33 cellular contexts compared by ENCODE assay signal in genomic region chr10:49474901-49475300, GRCh38.
A peak's percentile ranks its signal among the peaks of the same experiment; 100 is the strongest.
DNase-seq lines count a peak whose midpoint lies in the region; ATAC-seq, FAIRE-seq and TF ChIP-seq lines count a peak whose summit lies in the region.
"Had no signal": no experiment of that assay in that cellular context is flagged by ENCODE, and none has a peak within 500 bp of the region (broad histone marks: within the 10 kb centered on the region; RNA-seq: fewer than 3 reads in every experiment).

No MANE protein-coding gene starts in this region.

- H3K27ac ChIP-seq in GM23248 (peak overlapping the region; percentile 47), PC-3 (ENCODE audit: low read length) (no peak overlapping the region), keratinocyte (ENCODE audit: control insufficient read depth, insufficient read depth, low read length) (peak overlapping the region; percentile 34), HepG2 (ENCODE audit: extremely low read length, insufficient read depth, low read length) (no peak overlapping the region)
- H3K27ac ChIP-seq: cardiac muscle cell, heart left ventricle, HL-60, Peyer's patch, SJSA1, stomach, tibial artery had no signal

- no peaks in the 10 kb centered on the region for H3K27me3 ChIP-seq in GM23248 (replicated peaks; ENCODE audit: insufficient read depth)
- no peaks in the 10 kb centered on the region for H3K27me3 ChIP-seq in PC-3 (ENCODE audit: low read length)
- H3K27me3 ChIP-seq in keratinocyte (ENCODE audit: control insufficient read depth, extremely low read depth, insufficient read depth, low read length) = no peaks in the 10 kb centered on the region
- H3K27me3 ChIP-seq in HepG2 (ENCODE audit: control insufficient read depth in 1 of 2, insufficient read depth in 2 of 2, low read length in 2 of 2) = no peaks in the 10 kb centered on the region
- H3K27me3 ChIP-seq: BE2C, cardiac muscle cell, heart left ventricle, Peyer's patch, SJSA1, stomach, tibial artery had no signal

- TF ChIP-seq EP300 in HepG2 (IDR thresholded peaks at IDR 0.05; ENCODE audit: low read depth in 2 of 2, low read length in 2 of 2) (no peak), HepG2 (CRISPR knock-in tag; IDR thresholded peaks at IDR 0.05; ENCODE audit: borderline replicate concordance) (no peak)

- H3K79me2 ChIP-seq in GM23248 (ENCODE audit: insufficient read depth) = 0 out of 2 replicates have a peak, but pooled peaks cover 3% of the 10 kb centered on the region
- no peaks in the 10 kb centered on the region for H3K79me2 ChIP-seq in PC-3 (ENCODE audit: low read length)
- no peaks in the 10 kb centered on the region for H3K79me2 ChIP-seq in keratinocyte (ENCODE audit: control insufficient read depth, insufficient read depth, low read length)
- H3K79me2 ChIP-seq in HepG2 (ENCODE audit: insufficient read depth, low read length) = no peaks in the 10 kb centered on the region

- H3K9me1 ChIP-seq in keratinocyte (ENCODE audit: control insufficient read depth, extremely low read depth, insufficient read depth, low read length) = no peaks in the 10 kb centered on the region

- dilution Hi-C loops in keratinocyte (cut with MboI; ENCODE audit: extremely low pct_ligation_motif_present, low sequenced_read_pairs) = no loop called here

- POLR2A ChIA-PET in PC-3 (lab: Charles Lee; ENCODE audit: unreplicated experiment) = no interaction called here
- POLR2A ChIA-PET in HepG2 (lab: Yijun Ruan, JAX) = no interaction called here

- CTCF ChIA-PET in PC-3 (lab: Charles Lee) = no interaction called here
- CTCF ChIA-PET in HepG2 (lab: Yijun Ruan, JAX; ENCODE audit: low intra/inter-chr PET ratio, low total read pairs) = no interaction called here

- H3K9ac ChIP-seq in GM23248 (no peak overlapping the region), PC-3 (ENCODE audit: low read length) (no peak overlapping the region), keratinocyte (ENCODE audit: control insufficient read depth, extremely low read depth, insufficient read depth, low read length) (no peak overlapping the region), HepG2 (ENCODE audit: insufficient read depth, low read depth, low read length) (no peak overlapping the region)

- 40 to 42% methylated on average over 3 of the region's 3 CpGs for WGBS in GM23248 (ENCODE audit: low coverage in 1 of 2, low lambda C conversion rate in 2 of 2, missing lambda C conversion rate in 2 of 2), 2 experiments
- 88% methylated on average over 3 of the region's 3 CpGs for WGBS in HepG2 (ENCODE audit: low lambda C conversion rate)

- ATAC-seq in PC-3 (peak; percentile 95), GM18907 (IDR thresholded peaks at IDR 0.05; ENCODE audit: unreplicated experiment) (no peak), HepG2 (no peak), HG02588 (IDR thresholded peaks at IDR 0.05; ENCODE audit: unreplicated experiment) (no peak)
- ATAC-seq: HCT116, heart left ventricle, left cardiac atrium had no signal

- BruUV-seq in PC-3 (replicated peaks; lab: Mats Ljungman, UMichigan) = no TSS peak
- BruUV-seq in HepG2 (replicated peaks; lab: Mats Ljungman, UMichigan) = no TSS peak

- intact Hi-C loops in PC-3 (cut with micrococcal nuclease) = no loop called here
- intact Hi-C loops in HepG2 (cut with micrococcal nuclease; ENCODE audit: unreplicated experiment) = no loop called here

- H3K4me3 ChIP-seq in GM23248 (no peak overlapping the region), PC-3 (ENCODE audit: low read length) (no peak overlapping the region), keratinocyte (ENCODE audit: control insufficient read depth in 2 of 3, extremely low read depth in 1 of 3, insufficient read depth in 2 of 3, low read depth in 1 of 3, low read length in 3 of 3) (no peak overlapping the region), HepG2 (replicated peaks in 1 of 3; ENCODE audit: insufficient read depth in 1 of 3, low read depth in 2 of 3, low read length in 3 of 3) (no peak overlapping the region)
- H3K4me3 ChIP-seq: cardiac muscle cell, heart left ventricle, Peyer's patch, SJSA1, stomach, tibial artery had no signal

- H3K4me1 ChIP-seq in GM23248 (ENCODE audit: insufficient read depth) (no peaks in the 10 kb centered on the region), PC-3 (ENCODE audit: insufficient read depth, low read length) (0 out of 2 replicates have a peak, but pooled peaks cover 7% of the 10 kb centered on the region), keratinocyte (ENCODE audit: control insufficient read depth, extremely low read depth, insufficient read depth, low read length) (no peaks in the 10 kb centered on the region), HepG2 (ENCODE audit: insufficient read depth, low read length) (no peaks in the 10 kb centered on the region)
- H3K4me1 ChIP-seq: BE2C, Peyer's patch, SJSA1, stomach, tibial artery had no signal

- H3K36me3 ChIP-seq in GM23248 (ENCODE audit: low read depth) (peaks cover 90% of the 10 kb centered on the region), PC-3 (ENCODE audit: low read depth, low read length) (peaks cover 59% of the 10 kb centered on the region), keratinocyte (ENCODE audit: control insufficient read depth in 2 of 2, extremely low read depth in 1 of 2, insufficient read depth in 2 of 2, low read length in 2 of 2) (peaks cover 38 to 57% of the 10 kb centered on the region in 2 experiments), HepG2 (replicated peaks in 1 of 2; ENCODE audit: control insufficient read depth in 1 of 2, insufficient read depth in 2 of 2, low read length in 2 of 2) (peaks cover 8 to 29% of the 10 kb centered on the region in 2 experiments; a peak in 4 of 5 replicates)

- H3K9me2 ChIP-seq in GM23248 (ENCODE audit: insufficient read depth) = no peaks in the 10 kb centered on the region
- H3K9me2 ChIP-seq in PC-3 (replicated peaks; ENCODE audit: low read length) = no peaks in the 10 kb centered on the region

- H4K20me1 ChIP-seq in GM23248 (ENCODE audit: insufficient read depth) = no peaks in the 10 kb centered on the region
- H4K20me1 ChIP-seq in PC-3 (ENCODE audit: low read length) = no peaks in the 10 kb centered on the region
- no peaks in the 10 kb centered on the region for H4K20me1 ChIP-seq in keratinocyte (ENCODE audit: control insufficient read depth, extremely low read depth, insufficient read depth, low read length)
- H4K20me1 ChIP-seq in HepG2 (ENCODE audit: insufficient read depth, low read length) = no peaks in the 10 kb centered on the region

- no peak for TF ChIP-seq CTCF in PC-3 (conservative IDR thresholded peaks at IDR 0.05; ENCODE audit: low read depth, low read length)
- TF ChIP-seq CTCF in keratinocyte (optimal IDR thresholded peaks at IDR 0.05 in 1 of 3, IDR thresholded peaks at IDR 0.05 in 1 of 3, conservative IDR thresholded peaks at IDR 0.05 in 1 of 3; ENCODE audit: extremely low read depth in 1 of 3, insufficient read depth in 2 of 3, low read length in 3 of 3) = no peak
- no peak for TF ChIP-seq CTCF in HepG2 (CRISPR knock-in tag; IDR thresholded peaks at IDR 0.05)

- DNase-seq in GM23248 (peak; percentile 83), PC-3 (peak; percentile 84), dermis blood vessel endothelial cell (peak; percentile 41), keratinocyte (ENCODE audit: low read depth, low spot score) (no peak), NCI-H2196 treated with DMSO at 0.1 percent for 48 hours (lab: John Stamatoyannopoulos, UW; ENCODE audit: unreplicated experiment) (no peak), HepG2 (ENCODE audit: low spot score) (no peak)
- DNase-seq: ACHN; activated B cell treated with CpG ODN at 0.5 μM for 24 hours; activated naive CD4-positive, alpha-beta T cell treated with anti-CD3 and anti-CD28 coated beads, Interleukin-2, amount 50 U/mL, for 16 hours; amygdala; BE2C; CD8-positive, alpha-beta memory T cell; cortex of kidney; endodermal cell; GDM1; heart left ventricle; left cardiac atrium; NCI-H2029 treated with DMSO at 0.1 percent for 48 hours; NCI-H2227 treated with DMSO at 0.1 percent for 48 hours; NCI-H69; nephron progenitor cell; Peyer's patch; retina; small intestine; stomach; tibial artery had no signal

- in situ Hi-C loops in GM23248 (cut with MboI) = no loop called here
- in situ Hi-C loops in HepG2 (cut with HindIII; ENCODE audit: extremely low pct_ligation_motif_present, low pct_unique_long_range_greater_than_20kb) = no loop called here

- peaks cover 23% of the 10 kb centered on the region for H3F3A ChIP-seq in GM23248 (ENCODE audit: insufficient read depth)
- no peaks in the 10 kb centered on the region for H3F3A ChIP-seq in PC-3 (ENCODE audit: low read length, unreplicated experiment)

- no peaks in the 10 kb centered on the region for H3K9me3 ChIP-seq in GM23248 (ENCODE audit: low read depth)
- no peaks in the 10 kb centered on the region for H3K9me3 ChIP-seq in PC-3 (ENCODE audit: low read length)
- no peaks in the 10 kb centered on the region for H3K9me3 ChIP-seq in keratinocyte (ENCODE audit: control insufficient read depth, low read depth, low read length)
- no peaks in the 10 kb centered on the region for H3K9me3 ChIP-seq in HepG2 (ENCODE audit: low read length)
- H3K9me3 ChIP-seq: BE2C, heart left ventricle, Peyer's patch, SJSA1, stomach, tibial artery had no signal

- H2AFZ ChIP-seq in GM23248 (no peak overlapping the region), PC-3 (ENCODE audit: low read length) (no peak overlapping the region), keratinocyte (ENCODE audit: control insufficient read depth, low read length) (no peak overlapping the region), HepG2 (ENCODE audit: low read length) (no peak overlapping the region)

- no peak for TF ChIP-seq RAD21 in HepG2 (CRISPR knock-in tag; IDR thresholded peaks at IDR 0.05)

- no peak for FAIRE-seq in keratinocyte (lab: Jason Lieb, UNC)
- no peak for FAIRE-seq in HepG2 (lab: Jason Lieb, UNC)
- FAIRE-seq: GM19239, small intestine had no signal

- TF ChIP-seq POLR2A in HepG2 (IDR thresholded peaks at IDR 0.05; ENCODE audit: insufficient read depth in 1 of 2, low read depth in 2 of 2, low read length in 2 of 2) = no peak

- H3K4me2 ChIP-seq in GM23248 (ENCODE audit: unreplicated experiment) = no peak overlapping the region
- no peak overlapping the region for H3K4me2 ChIP-seq in PC-3 (ENCODE audit: low read length)
- no peak overlapping the region for H3K4me2 ChIP-seq in keratinocyte (ENCODE audit: control insufficient read depth, extremely low read depth, insufficient read depth, low read depth, low read length)
- no peak overlapping the region for H3K4me2 ChIP-seq in HepG2 (ENCODE audit: low read depth, low read length)

TF ChIP-seq in HepG2, 621 proteins besides CTCF, POLR2A, EP300 and RAD21 (continues in another document):
- TF ChIP-seq ZNF75D (CRISPR knock-in tag; IDR thresholded peaks at IDR 0.05; ENCODE audit: borderline replicate concordance) (no peak), ZNF570 (CRISPR knock-in tag; IDR thresholded peaks at IDR 0.05; ENCODE audit: borderline replicate concordance) (no peak), ZNF577 (CRISPR knock-in tag; IDR thresholded peaks at IDR 0.05; ENCODE audit: borderline replicate concordance, low read depth) (no peak), ZNF24 (IDR thresholded peaks at IDR 0.05) (no peak), ZNF7 (CRISPR knock-in tag; IDR thresholded peaks at IDR 0.05) (no peak)

Comparison
In these comparisons a context has a peak if more than half of its experiments do, and no peak if none do; other contexts are left out.
1. DNase-seq: peak in GM23248 (single experiment), PC-3 (single experiment) and dermis blood vessel endothelial cell (single experiment); none in keratinocyte (single experiment), NCI-H2196 treated with DMSO at 0.1 percent for 48 hours (single experiment) and HepG2 (single experiment).
2. H3K27ac ChIP-seq: peak in GM23248 (single experiment) and keratinocyte (single experiment); none in PC-3 (single experiment) and HepG2 (single experiment).